In genomic region chr1:95659166-95659565, GRCh38 we compare ENCODE assay signal across 23 cellular contexts.
A peak's percentile ranks its signal among the peaks of the same experiment; 100 is the strongest.
DNase-seq lines count a peak whose midpoint lies in the region; ATAC-seq, FAIRE-seq and TF ChIP-seq lines count a peak whose summit lies in the region.
"Had no signal": no experiment of that assay in that cellular context is flagged by ENCODE, and none has a peak within 500 bp of the region (broad histone marks: within the 10 kb centered on the region; RNA-seq: fewer than 3 reads in every experiment).

No MANE protein-coding gene starts in this region.

- no peaks in the 10 kb centered on the region for H3K9me3 Mint-ChIP-seq in MCF 10A (ENCODE audit: unreplicated experiment)

- H3K4ac ChIP-seq in IMR-90 (ENCODE audit: low read depth, low read length), result no peak overlapping the region
- no peak overlapping the region for H3K4ac ChIP-seq in H1 (replicated peaks; ENCODE audit: insufficient read length, low read depth, low read length)

- TF ChIP-seq RAD21 in IMR-90 (IDR thresholded peaks at IDR 0.05; ENCODE audit: low read length) (no peak), H1 (IDR thresholded peaks at IDR 0.05 in 1 of 2, conservative IDR thresholded peaks at IDR 0.05 in 1 of 2; ENCODE audit: low read depth in 2 of 2, low read length in 2 of 2) (no peak)

- no peaks in the 10 kb centered on the region for H3K9me3 ChIP-seq in mammary epithelial cell (replicated peaks; ENCODE audit: insufficient read depth, low read length)
- H3K9me3 ChIP-seq in IMR-90 (ENCODE audit: control insufficient read depth, insufficient read depth, low read length), result no peaks in the 10 kb centered on the region
- 0 out of 4 replicates have a peak, but pooled peaks cover 0 to 3% of the 10 kb centered on the region in 2 experiments for H3K9me3 ChIP-seq in H1 (ENCODE audit: insufficient read depth in 2 of 2, low read depth in 1 of 2, low read length in 1 of 2)

- DNase-seq in mammary epithelial cell (peak; percentile 47), MCF 10A (ENCODE audit: unreplicated experiment) (no peak), IMR-90 (no peak), H1 (ENCODE audit: low read depth in 1 of 2, low spot score in 2 of 2) (no peak), foreskin keratinocyte (peak; percentile 12 to 29), NCI-H1694 (lab: John Stamatoyannopoulos, UW) (no peak)
- DNase-seq in activated T-cell treated with anti-CD3 and anti-CD28 coated beads, Interleukin-2, amount 50 U/mL, for 48 hours, result no peak
- DNase-seq: CD4-positive, CD25-positive, alpha-beta regulatory T cell; CD8-positive, alpha-beta T cell; DMS153; DND-41; GM23248; H9 had no signal

- H3K9ac ChIP-seq in mammary epithelial cell (ENCODE audit: insufficient read depth, low read length) (no peak overlapping the region), IMR-90 (ENCODE audit: low read depth, low read length) (no peak overlapping the region), H1 (replicated peaks in 1 of 4; ENCODE audit: extremely low read depth in 1 of 4, low read depth in 3 of 4, low read length in 3 of 4) (no peak overlapping the region)
- H3K9ac ChIP-seq: BLaER1, GM23248 had no signal

- no peaks in the 10 kb centered on the region for H3K27me3 ChIP-seq in mammary epithelial cell (ENCODE audit: insufficient read depth, low read length)
- no peaks in the 10 kb centered on the region for H3K27me3 ChIP-seq in IMR-90 (ENCODE audit: control insufficient read depth, insufficient read depth, low read length)
- H3K27me3 ChIP-seq in H1 (replicated peaks in 1 of 4; ENCODE audit: control insufficient read depth in 3 of 4, extremely low read depth in 1 of 4, insufficient read depth in 3 of 4, low read length in 3 of 4), result no peaks in the 10 kb centered on the region
- H3K27me3 ChIP-seq in foreskin keratinocyte, result no peaks in the 10 kb centered on the region
- H3K27me3 ChIP-seq: BLaER1 had no signal

- no peak overlapping the region for H3K4me3 ChIP-seq in mammary epithelial cell (replicated peaks in 1 of 3; ENCODE audit: insufficient read depth in 1 of 3, low read depth in 2 of 3, low read length in 3 of 3)
- no peak overlapping the region for H3K4me3 ChIP-seq in IMR-90 (ENCODE audit: insufficient read depth, low read depth, low read length)
- H3K4me3 ChIP-seq in H1 (ENCODE audit: extremely low read depth in 1 of 4, insufficient read depth in 2 of 4, low read depth in 3 of 4, low read length in 4 of 4), result no peak overlapping the region
- H3K4me3 ChIP-seq: BLaER1, GM23248 had no signal

- no peaks in the 10 kb centered on the region for H3K4me1 Mint-ChIP-seq in MCF 10A (ENCODE audit: insufficient read depth, unreplicated experiment)
- H3K4me1 Mint-ChIP-seq: B cell; CD4-positive, CD25-positive, alpha-beta regulatory T cell had no signal

- no peaks in the 10 kb centered on the region for H3K36me3 ChIP-seq in mammary epithelial cell (ENCODE audit: insufficient read depth, low read length)
- H3K36me3 ChIP-seq in IMR-90 (ENCODE audit: control insufficient read depth, insufficient read depth, low read length), result no peaks in the 10 kb centered on the region
- no peaks in the 10 kb centered on the region for H3K36me3 ChIP-seq in H1 (ENCODE audit: control insufficient read depth in 2 of 4, insufficient read depth in 4 of 4, low read length in 3 of 4)
- H3K36me3 ChIP-seq: BLaER1 had no signal

- no peak for TF ChIP-seq EP300 in H1 (IDR thresholded peaks at IDR 0.05; ENCODE audit: borderline replicate concordance in 1 of 2, low read depth in 2 of 2, low read length in 2 of 2)

- H2BK12ac ChIP-seq in H1 (ENCODE audit: low read depth, low read length), result no peak overlapping the region

- H3K27ac ChIP-seq in mammary epithelial cell (ENCODE audit: insufficient read depth, low read depth, low read length) (no peak overlapping the region), IMR-90 (ENCODE audit: insufficient read depth, low read length) (no peak overlapping the region), H1 (ENCODE audit: low read depth, low read length) (no peak overlapping the region), foreskin keratinocyte (no peak overlapping the region)
- H3K27ac ChIP-seq: 22Rv1, BLaER1, C4-2B, GM23248 had no signal

- no peak overlapping the region for H4K8ac ChIP-seq in IMR-90 (ENCODE audit: low read depth in 2 of 2, low read length in 2 of 2)
- no peak overlapping the region for H4K8ac ChIP-seq in H1 (ENCODE audit: extremely low read depth, insufficient read depth, low read length)

- 94% methylated on average over 2 of the region's 2 CpGs for WGBS in mammary epithelial cell (ENCODE audit: low coverage, missing lambda C conversion rate)
- no CpG with 5 or more reads among the region's 2 CpGs for WGBS in IMR-90 (ENCODE audit: extremely low coverage in 2 of 2, insufficient read length in 1 of 2), 2 experiments
- 94% methylated on average over 2 of the region's 2 CpGs; no CpG with 5 or more reads in 1 of the 2 experiments for WGBS in H1 (ENCODE audit: extremely low coverage in 1 of 2, insufficient coverage in 1 of 2, insufficient read length in 1 of 2, insufficient replicate concordance in 2 of 2, low coverage in 1 of 2, low lambda C conversion rate in 2 of 2, missing lambda C conversion rate in 1 of 2), 2 experiments

- H4K20me1 ChIP-seq in mammary epithelial cell (ENCODE audit: insufficient read depth, low read length) (no peaks in the 10 kb centered on the region), IMR-90 (ENCODE audit: insufficient read depth, low read length) (no peaks in the 10 kb centered on the region), H1 (replicated peaks in 1 of 2; ENCODE audit: control insufficient read depth in 1 of 2, insufficient read depth in 2 of 2, low read length in 2 of 2) (no peaks in the 10 kb centered on the region)
- H4K20me1 ChIP-seq: BLaER1 had no signal

- H3K56ac ChIP-seq in IMR-90 (ENCODE audit: extremely low read depth, insufficient read depth, low read length) (no peak overlapping the region), H1 (replicated peaks; ENCODE audit: insufficient read length, low read depth, low read length) (no peak overlapping the region)

- ATAC-seq in IMR-90 (ENCODE audit: low read depth) (no peak), foreskin keratinocyte (no peak), HG03108 (IDR thresholded peaks at IDR 0.05; ENCODE audit: unreplicated experiment) (no peak)
- ATAC-seq: CD8-positive, alpha-beta T cell; HCT116 had no signal

- H2BK120ac ChIP-seq in IMR-90 (ENCODE audit: low read depth, low read length) (no peak overlapping the region), H1 (replicated peaks; ENCODE audit: low read depth, low read length) (no peak overlapping the region)

- intact Hi-C loops in mammary epithelial cell (cut with micrococcal nuclease), result no loop called here
- intact Hi-C loops in MCF 10A (cut with micrococcal nuclease), result no loop called here
- intact Hi-C loops in IMR-90 (cut with micrococcal nuclease), result no loop called here

- H3K4me2 ChIP-seq in mammary epithelial cell (ENCODE audit: insufficient read depth, low read depth, low read length), result no peak overlapping the region
- H3K4me2 ChIP-seq in IMR-90 (ENCODE audit: low read depth, low read length), result no peak overlapping the region
- no peak overlapping the region for H3K4me2 ChIP-seq in H1 (ENCODE audit: insufficient read depth in 1 of 2, low read depth in 2 of 2, low read length in 2 of 2)
- H3K4me2 ChIP-seq: BLaER1 had no signal

- H3K27me3 Mint-ChIP-seq in MCF 10A (ENCODE audit: insufficient read depth, unreplicated experiment), result no peaks in the 10 kb centered on the region
- H3K27me3 Mint-ChIP-seq: B cell; CD4-positive, CD25-positive, alpha-beta regulatory T cell had no signal

- H3K27ac Mint-ChIP-seq in MCF 10A (ENCODE audit: low read depth, unreplicated experiment), result no peak overlapping the region
- H3K27ac Mint-ChIP-seq: B cell; CD4-positive, CD25-positive, alpha-beta regulatory T cell; CD8-positive, alpha-beta T cell; H9 had no signal

- no peaks in the 10 kb centered on the region for H3K23me2 ChIP-seq in H1 (ENCODE audit: low read depth, low read length)

- in situ Hi-C loops in mammary epithelial cell (cut with MboI; ENCODE audit: low sequenced_read_pairs in 2 of 2), result no loop called here
- in situ Hi-C loops in IMR-90 (cut with MboI; ENCODE audit: low sequenced_read_pairs), result no loop called here

- no peak overlapping the region for H2AFZ ChIP-seq in mammary epithelial cell (ENCODE audit: low read depth, low read length)
- no peak overlapping the region for H2AFZ ChIP-seq in IMR-90 (replicated peaks; ENCODE audit: low read length, poor library complexity)
- no peak overlapping the region for H2AFZ ChIP-seq in H1 (ENCODE audit: low read length)
- H2AFZ ChIP-seq: GM23248 had no signal

- H2AK5ac ChIP-seq in IMR-90 (ENCODE audit: low read depth, low read length) (no peak overlapping the region), H1 (ENCODE audit: low read depth, low read length) (no peak overlapping the region)

- H2BK5ac ChIP-seq in IMR-90 (ENCODE audit: low read depth, low read length, poor library complexity, severe bottlenecking) (no peak overlapping the region), H1 (ENCODE audit: low read depth, low read length) (no peak overlapping the region)

- H3K23ac ChIP-seq in IMR-90 (ENCODE audit: low read depth, low read length) (no peak overlapping the region), H1 (ENCODE audit: insufficient read length) (no peak overlapping the region)

- FAIRE-seq in H1 (lab: Jason Lieb, UNC), result no peak
- FAIRE-seq: A204.1, G401.6, GM12892, GM19239 had no signal

- H3K14ac ChIP-seq in IMR-90 (replicated peaks; ENCODE audit: low read depth, low read length) (no peak overlapping the region), H1 (ENCODE audit: insufficient read length) (no peak overlapping the region)

- no peak overlapping the region for H2BK15ac ChIP-seq in IMR-90 (ENCODE audit: low read depth, low read length)
- no peak overlapping the region for H2BK15ac ChIP-seq in H1 (ENCODE audit: low read length)

- H2BK20ac ChIP-seq in IMR-90 (ENCODE audit: low read depth, low read length) (no peak overlapping the region), H1 (ENCODE audit: low read length) (no peak overlapping the region)

- TF ChIP-seq POLR2A in IMR-90 (IDR thresholded peaks at IDR 0.05; ENCODE audit: low read depth, low read length) (no peak), H1 (IDR thresholded peaks at IDR 0.05; ENCODE audit: control extremely low read depth in 1 of 2, low read depth in 2 of 2, low read length in 2 of 2) (no peak)

- CTCF ChIA-PET in mammary epithelial cell (lab: Charles Lee; ENCODE audit: low non-redundant PET) (no interaction called here), MCF 10A (lab: Yijun Ruan, JAX) (no interaction called here), IMR-90 (lab: Yijun Ruan, JAX) (no interaction called here), H1 (lab: Charles Lee; ENCODE audit: partially characterized antibody) (interaction anchor here (0.9 to 1.1 kb wide), 2 partner anchors 9 to 295 kb away, joined by 4 read pairs; no protein-coding TSS in a partner anchor)

- POLR2A ChIA-PET in MCF 10A (lab: Yijun Ruan, JAX), result interaction anchor here (0.7 kb wide), 1 partner anchor 9 kb away, joined by 3 read pairs; no protein-coding TSS in a partner anchor
- POLR2A ChIA-PET in IMR-90 (lab: Charles Lee; ENCODE audit: unreplicated experiment), result no interaction called here
- POLR2A ChIA-PET in H1 (lab: Charles Lee; ENCODE audit: partially characterized antibody), result no interaction called here

- TF ChIP-seq CTCF in mammary epithelial cell (conservative IDR thresholded peaks at IDR 0.05 in 1 of 2, IDR thresholded peaks at IDR 0.05 in 1 of 2; ENCODE audit: extremely low read depth in 1 of 2, insufficient read depth in 1 of 2, low read depth in 1 of 2, low read length in 2 of 2) (no peak), MCF 10A (IDR thresholded peaks at IDR 0.05; ENCODE audit: unreplicated experiment) (no peak), IMR-90 (conservative IDR thresholded peaks at IDR 0.05; ENCODE audit: low read depth, low read length) (no peak), H1 (IDR thresholded peaks at IDR 0.05; ENCODE audit: control extremely low read depth in 1 of 3, insufficient read depth in 1 of 3, low read depth in 1 of 3, low read length in 3 of 3) (no peak), foreskin keratinocyte (conservative IDR thresholded peaks at IDR 0.05) (no peak)

- H2AK9ac ChIP-seq in IMR-90 (replicated peaks; ENCODE audit: low read depth, low read length, poor library complexity), result no peak overlapping the region

- no peaks in the 10 kb centered on the region for H3K79me1 ChIP-seq in IMR-90 (ENCODE audit: low read depth in 1 of 2, low read length in 2 of 2)
- H3K79me1 ChIP-seq in H1 (ENCODE audit: low read depth, low read length), result no peaks in the 10 kb centered on the region

- H3K4me3 Mint-ChIP-seq in MCF 10A (ENCODE audit: unreplicated experiment), result no peak overlapping the region
- H3K4me3 Mint-ChIP-seq: B cell; CD4-positive, CD25-positive, alpha-beta regulatory T cell; CD8-positive, alpha-beta T cell; H9 had no signal

- no peaks in the 10 kb centered on the region for H3K9me1 ChIP-seq in IMR-90 (ENCODE audit: insufficient read depth, low read length)

- H4K91ac ChIP-seq in IMR-90 (ENCODE audit: insufficient read depth, low read depth, low read length) (no peak overlapping the region), H1 (replicated peaks; ENCODE audit: insufficient read length, low read length) (no peak overlapping the region)

- no peaks in the 10 kb centered on the region for H3K36me3 Mint-ChIP-seq in MCF 10A (ENCODE audit: insufficient read depth, unreplicated experiment)
- H3K36me3 Mint-ChIP-seq: CD4-positive, CD25-positive, alpha-beta regulatory T cell; CD8-positive, alpha-beta T cell had no signal

- no TSS peak for BruUV-seq in mammary epithelial cell (replicated peaks; lab: Mats Ljungman, UMichigan)
- BruUV-seq in MCF 10A (replicated peaks; lab: Mats Ljungman, UMichigan), result no TSS peak
- no TSS peak for BruUV-seq in IMR-90 (replicated peaks; lab: Mats Ljungman, UMichigan)

- no peaks in the 10 kb centered on the region for H3K79me2 ChIP-seq in mammary epithelial cell (ENCODE audit: insufficient read depth, low read length)
- no peaks in the 10 kb centered on the region for H3K79me2 ChIP-seq in H1 (ENCODE audit: control insufficient read depth in 1 of 2, insufficient read depth in 2 of 2, low read length in 2 of 2)

- H3K18ac ChIP-seq in IMR-90 (ENCODE audit: low read depth, low read length) (no peak overlapping the region), H1 (ENCODE audit: extremely low read depth, low read length) (no peak overlapping the region)

- no peak overlapping the region for H4K5ac ChIP-seq in IMR-90 (ENCODE audit: low read depth, low read length)
- no peak overlapping the region for H4K5ac ChIP-seq in H1 (ENCODE audit: insufficient read length, low read depth, low read length)

- dilution Hi-C loops in mammary epithelial cell (cut with HindIII; ENCODE audit: low sequenced_read_pairs) (no loop called here), IMR-90 (cut with HindIII; ENCODE audit: low sequenced_read_pairs, unreplicated experiment) (no loop called here)

- H3K4me1 ChIP-seq in mammary epithelial cell (ENCODE audit: insufficient read depth, low read length) (no peaks in the 10 kb centered on the region), IMR-90 (ENCODE audit: control insufficient read depth, insufficient read depth, low read length) (no peaks in the 10 kb centered on the region), H1 (replicated peaks in 1 of 4; ENCODE audit: control insufficient read depth in 3 of 4, insufficient read depth in 4 of 4, low read length in 3 of 4) (peaks cover 0 to 2% (median under 1%) of the 10 kb centered on the region in 4 experiments; a peak in 1 of 7 replicates), foreskin keratinocyte (no peaks in the 10 kb centered on the region)
- H3K4me1 ChIP-seq: BLaER1 had no signal

Comparison
In these comparisons a context has a peak if more than half of its experiments do, and no peak if none do; other contexts are left out.
1. DNase-seq: peak in mammary epithelial cell (single experiment) and foreskin keratinocyte (2 of 2); none in MCF 10A (single experiment), IMR-90 (single experiment), H1 (0 of 2), activated T-cell treated with anti-CD3 and anti-CD28 coated beads, Interleukin-2, amount 50 U/mL, for 48 hours (0 of 2) and NCI-H1694 (single experiment).